8 cellular contexts compared by ENCODE assay signal in the genomic region with DNA sequence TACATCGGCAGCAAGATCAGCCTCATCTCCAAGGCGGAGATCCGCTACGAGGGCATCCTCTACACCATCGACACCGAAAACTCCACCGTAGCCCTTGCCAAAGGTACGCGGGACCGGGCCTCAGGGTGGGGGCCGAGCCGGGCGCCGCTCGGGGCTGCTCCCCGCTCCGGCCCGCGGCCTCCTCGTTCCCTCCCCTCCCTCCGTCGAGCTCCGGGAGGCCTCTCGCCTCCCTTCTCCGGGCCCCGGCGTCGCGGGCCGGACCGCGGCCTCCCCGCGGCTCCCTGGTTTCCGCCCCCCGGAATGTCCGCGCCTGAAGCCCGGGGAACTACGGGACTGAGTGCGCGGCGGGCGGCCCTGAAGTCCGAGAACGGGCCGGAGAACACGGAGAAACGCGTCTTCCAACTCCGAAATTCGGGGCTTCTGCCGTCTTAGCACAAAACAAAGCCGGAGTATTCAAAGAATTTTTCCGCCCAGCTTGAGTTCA.
DNase-seq lines count a peak whose midpoint lies in the region; ATAC-seq and TF ChIP-seq lines count a peak whose summit lies in the region.

No MANE protein-coding gene starts in this region.

- DNase-seq in AG20443 (ENCODE audit: low spot score) (peak; percentile 57), fibroblast of gingiva (ENCODE audit: low read depth) (peak; percentile 14), dedifferentiated amniotic fluid mesenchymal stem cell (ENCODE audit: extremely low spot score) (no peak), HEK293T (ENCODE audit: extremely low spot score) (no peak)

- no peak for TF ChIP-seq CTCF in WI38 (IDR thresholded peaks at IDR 0.05; ENCODE audit: low read depth, low read length)

- POLR2A ChIA-PET in HEK293T (lab: Yijun Ruan, JAX): interaction anchor here (1.0 to 2.7 kb wide), 5 partner anchors 17 to 38 kb away, joined by 3 to 12 read pairs (median 5); no protein-coding TSS in a partner anchor

- peaks cover 16% of the 10 kb centered on the region for H3K4me1 ChIP-seq in neuron (ENCODE audit: insufficient read depth, low read length)

- H3K4me3 ChIP-seq in WI38 (ENCODE audit: low read depth, low read length) (peak overlapping the region; percentile 94), neuron (ENCODE audit: low read length) (peak overlapping the region; percentile 63)

- H3K36me3 ChIP-seq in neuron (ENCODE audit: insufficient read depth, low read length): peaks cover 25% of the 10 kb centered on the region

- ATAC-seq in GM19025 (IDR thresholded peaks at IDR 0.05; ENCODE audit: low read depth, unreplicated experiment) (peak; percentile 18), HG03139 (IDR thresholded peaks at IDR 0.05; ENCODE audit: unreplicated experiment) (peak; percentile 17)

- peak overlapping the region; percentile 84 for H2AFZ ChIP-seq in neuron (ENCODE audit: low read depth, low read length)

- H3K27me3 ChIP-seq in neuron (ENCODE audit: insufficient read depth, low read length): no peaks in the 10 kb centered on the region

- no peaks in the 10 kb centered on the region for H3K9me3 ChIP-seq in neuron (ENCODE audit: low read length)

- CTCF ChIA-PET in HEK293T (lab: Yijun Ruan, JAX): no interaction called here

TF ChIP-seq in HEK293T, 16 proteins besides CTCF, POLR2A, EP300 and RAD21:
- no peak for TF ChIP-seq BHLHE40 (IDR thresholded peaks at IDR 0.05; ENCODE audit: borderline replicate concordance)
- TF ChIP-seq, protein P1, sequence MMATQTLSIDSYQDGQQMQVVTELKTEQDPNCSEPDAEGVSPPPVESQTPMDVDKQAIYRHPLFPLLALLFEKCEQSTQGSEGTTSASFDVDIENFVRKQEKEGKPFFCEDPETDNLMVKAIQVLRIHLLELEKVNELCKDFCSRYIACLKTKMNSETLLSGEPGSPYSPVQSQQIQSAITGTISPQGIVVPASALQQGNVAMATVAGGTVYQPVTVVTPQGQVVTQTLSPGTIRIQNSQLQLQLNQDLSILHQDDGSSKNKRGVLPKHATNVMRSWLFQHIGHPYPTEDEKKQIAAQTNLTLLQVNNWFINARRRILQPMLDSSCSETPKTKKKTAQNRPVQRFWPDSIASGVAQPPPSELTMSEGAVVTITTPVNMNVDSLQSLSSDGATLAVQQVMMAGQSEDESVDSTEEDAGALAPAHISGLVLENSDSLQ (IDR thresholded peaks at IDR 0.05): no peak
- no peak for TF ChIP-seq NFRKB (IDR thresholded peaks at IDR 0.05)
- TF ChIP-seq TARDBP (IDR thresholded peaks at IDR 0.05): no peak

Comparison
In these comparisons a context has a peak if more than half of its experiments do, and no peak if none do; other contexts are left out.
1. DNase-seq: peak in AG20443 (single experiment) and fibroblast of gingiva (single experiment); none in dedifferentiated amniotic fluid mesenchymal stem cell (single experiment) and HEK293T (single experiment).